In the genomic region with DNA sequence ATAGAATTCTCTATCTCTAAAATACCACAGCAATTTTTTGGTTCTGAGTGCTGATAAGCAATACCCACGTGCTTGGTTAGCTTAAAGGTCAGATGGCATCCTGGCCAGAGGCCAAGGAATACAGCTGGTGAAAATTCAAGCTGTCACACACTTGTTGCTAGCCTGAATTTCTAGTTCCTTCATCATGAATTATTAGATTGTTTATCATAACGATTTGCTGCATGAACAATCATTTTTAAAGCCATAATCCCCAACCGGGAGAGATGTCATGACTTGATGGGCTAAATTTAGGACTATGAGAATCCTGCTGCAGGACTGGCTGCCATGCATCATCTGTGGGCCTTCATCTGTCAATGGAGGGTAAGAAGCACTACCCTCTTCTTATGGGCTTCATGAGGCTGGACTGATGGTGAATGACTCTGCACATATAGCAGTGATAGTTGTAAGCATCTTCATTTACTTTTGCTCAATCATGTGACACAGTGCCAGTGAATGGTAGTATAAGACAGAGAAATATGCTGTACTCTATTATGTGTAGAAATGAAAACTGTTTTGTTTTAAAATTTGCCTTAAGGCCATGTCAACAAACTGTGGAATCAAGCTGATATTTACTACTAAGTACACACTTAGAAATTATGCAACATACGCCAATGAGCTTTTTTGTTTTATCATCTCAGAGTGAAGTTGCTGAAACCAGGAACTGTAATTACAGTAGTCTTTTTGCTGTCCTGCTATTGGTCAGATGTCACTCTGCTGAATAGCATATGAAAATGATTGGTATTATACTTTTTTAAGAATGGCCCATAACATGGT, we compare ENCODE assay signal across 1 cellular context.
TF ChIP-seq lines count a peak whose summit lies in the region.

No MANE protein-coding gene starts in this region.

TF ChIP-seq in HepG2, 621 proteins besides CTCF, POLR2A, EP300 and RAD21 (continued from another document):
- TF ChIP-seq ZBTB40 (IDR thresholded peaks at IDR 0.05), result no peak
- no peak for TF ChIP-seq ZBTB40 (CRISPR knock-in tag; IDR thresholded peaks at IDR 0.05)
- peak; percentile 95 for TF ChIP-seq ZNF12 (CRISPR knock-in tag; IDR thresholded peaks at IDR 0.05)
- no peak for TF ChIP-seq KLF16 (CRISPR knock-in tag; IDR thresholded peaks at IDR 0.05)
- no peak for TF ChIP-seq CC2D1A (CRISPR knock-in tag; IDR thresholded peaks at IDR 0.05)
- TF ChIP-seq TEAD2 (CRISPR knock-in tag; IDR thresholded peaks at IDR 0.05), result no peak
- TF ChIP-seq ARID5B (CRISPR knock-in tag; IDR thresholded peaks at IDR 0.05), result peak; percentile 46; the same call in 1 of the 2 replicates
- TF ChIP-seq JUND (CRISPR knock-in tag; IDR thresholded peaks at IDR 0.05), result no peak
- TF ChIP-seq SAP130 (CRISPR knock-in tag; IDR thresholded peaks at IDR 0.05; ENCODE audit: low read depth), result peak; percentile 62
- no peak for TF ChIP-seq ZNF75D (CRISPR knock-in tag; IDR thresholded peaks at IDR 0.05; ENCODE audit: borderline replicate concordance)
- TF ChIP-seq ZNF589 (CRISPR knock-in tag; conservative IDR thresholded peaks at IDR 0.05), result no peak
- no peak for TF ChIP-seq DR1 (CRISPR knock-in tag; IDR thresholded peaks at IDR 0.05)
- no peak for TF ChIP-seq TP53 (CRISPR knock-in tag; conservative IDR thresholded peaks at IDR 0.05)
- TF ChIP-seq ZNF432 (CRISPR knock-in tag; IDR thresholded peaks at IDR 0.05; ENCODE audit: borderline replicate concordance), result no peak
- TF ChIP-seq ARID2 (CRISPR knock-in tag; IDR thresholded peaks at IDR 0.05; ENCODE audit: borderline replicate concordance), result no peak
- TF ChIP-seq NCOR1 (IDR thresholded peaks at IDR 0.05; ENCODE audit: borderline replicate concordance, low read length), result peak; percentile 43; the same call in 1 of the 2 replicates
- no peak for TF ChIP-seq ZFP37 (CRISPR knock-in tag; IDR thresholded peaks at IDR 0.05; ENCODE audit: borderline replicate concordance)
- TF ChIP-seq ZSCAN22 (CRISPR knock-in tag; IDR thresholded peaks at IDR 0.05), result no peak
TF ChIP-seq in HepG2: peak in this region for 12.
